Comparison of ENCODE assay signal across 1 cellular context in the genomic region with DNA sequence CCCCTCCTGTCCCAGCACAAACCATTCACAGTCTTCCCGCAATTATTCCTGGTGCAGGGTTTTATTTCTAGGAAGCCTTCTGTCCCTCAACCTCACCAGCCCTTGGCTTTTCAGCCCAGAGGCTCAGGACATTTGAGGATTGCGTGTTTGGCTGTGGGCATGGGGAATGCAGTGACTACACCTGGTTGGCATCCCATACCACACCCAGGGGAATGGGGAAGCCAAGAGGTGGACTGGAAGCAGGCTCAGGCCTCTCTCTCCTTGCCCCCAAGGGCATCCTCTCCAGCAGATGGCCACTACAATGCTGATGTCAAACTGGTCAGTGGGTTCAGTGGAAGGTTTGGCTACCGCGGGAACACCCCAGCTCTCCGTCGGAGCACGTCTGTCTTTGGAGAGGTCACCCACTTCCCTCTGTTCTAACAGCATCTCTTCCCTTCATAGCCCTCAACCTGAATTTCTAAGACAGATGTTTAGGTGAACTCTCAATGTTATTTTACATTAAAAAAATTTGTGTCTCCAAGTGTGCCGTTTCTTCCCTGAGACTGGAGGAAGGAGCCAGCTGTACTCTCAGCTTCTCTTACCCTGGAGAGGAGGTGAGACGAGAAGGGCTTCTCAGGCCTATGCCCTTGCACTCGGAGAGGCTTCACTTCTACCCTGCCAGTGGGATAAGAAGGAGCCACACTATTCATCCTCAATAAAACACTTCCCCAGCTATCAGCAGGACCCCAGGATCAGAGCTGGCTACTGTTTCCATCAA.
TF ChIP-seq lines count a peak whose summit lies in the region.

No MANE protein-coding gene starts in this region.

TF ChIP-seq in WTC11, 78 proteins besides CTCF, POLR2A, EP300 and RAD21 (continued from another document):
- TF ChIP-seq, protein P1, sequence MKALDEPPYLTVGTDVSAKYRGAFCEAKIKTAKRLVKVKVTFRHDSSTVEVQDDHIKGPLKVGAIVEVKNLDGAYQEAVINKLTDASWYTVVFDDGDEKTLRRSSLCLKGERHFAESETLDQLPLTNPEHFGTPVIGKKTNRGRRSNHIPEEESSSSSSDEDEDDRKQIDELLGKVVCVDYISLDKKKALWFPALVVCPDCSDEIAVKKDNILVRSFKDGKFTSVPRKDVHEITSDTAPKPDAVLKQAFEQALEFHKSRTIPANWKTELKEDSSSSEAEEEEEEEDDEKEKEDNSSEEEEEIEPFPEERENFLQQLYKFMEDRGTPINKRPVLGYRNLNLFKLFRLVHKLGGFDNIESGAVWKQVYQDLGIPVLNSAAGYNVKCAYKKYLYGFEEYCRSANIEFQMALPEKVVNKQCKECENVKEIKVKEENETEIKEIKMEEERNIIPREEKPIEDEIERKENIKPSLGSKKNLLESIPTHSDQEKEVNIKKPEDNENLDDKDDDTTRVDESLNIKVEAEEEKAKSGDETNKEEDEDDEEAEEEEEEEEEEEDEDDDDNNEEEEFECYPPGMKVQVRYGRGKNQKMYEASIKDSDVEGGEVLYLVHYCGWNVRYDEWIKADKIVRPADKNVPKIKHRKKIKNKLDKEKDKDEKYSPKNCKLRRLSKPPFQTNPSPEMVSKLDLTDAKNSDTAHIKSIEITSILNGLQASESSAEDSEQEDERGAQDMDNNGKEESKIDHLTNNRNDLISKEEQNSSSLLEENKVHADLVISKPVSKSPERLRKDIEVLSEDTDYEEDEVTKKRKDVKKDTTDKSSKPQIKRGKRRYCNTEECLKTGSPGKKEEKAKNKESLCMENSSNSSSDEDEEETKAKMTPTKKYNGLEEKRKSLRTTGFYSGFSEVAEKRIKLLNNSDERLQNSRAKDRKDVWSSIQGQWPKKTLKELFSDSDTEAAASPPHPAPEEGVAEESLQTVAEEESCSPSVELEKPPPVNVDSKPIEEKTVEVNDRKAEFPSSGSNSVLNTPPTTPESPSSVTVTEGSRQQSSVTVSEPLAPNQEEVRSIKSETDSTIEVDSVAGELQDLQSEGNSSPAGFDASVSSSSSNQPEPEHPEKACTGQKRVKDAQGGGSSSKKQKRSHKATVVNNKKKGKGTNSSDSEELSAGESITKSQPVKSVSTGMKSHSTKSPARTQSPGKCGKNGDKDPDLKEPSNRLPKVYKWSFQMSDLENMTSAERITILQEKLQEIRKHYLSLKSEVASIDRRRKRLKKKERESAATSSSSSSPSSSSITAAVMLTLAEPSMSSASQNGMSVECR (CRISPR knock-in tag; IDR thresholded peaks at IDR 0.05; ENCODE audit: borderline replicate concordance), result no peak
- no peak for TF ChIP-seq GABPB1 (CRISPR knock-in tag; IDR thresholded peaks at IDR 0.05)
- no peak for TF ChIP-seq MYBL2 (CRISPR knock-in tag; IDR thresholded peaks at IDR 0.05)
- no peak for TF ChIP-seq ZNF396 (CRISPR knock-in tag; IDR thresholded peaks at IDR 0.05; ENCODE audit: borderline replicate concordance)
- TF ChIP-seq PRRX2 (CRISPR knock-in tag; IDR thresholded peaks at IDR 0.05), result no peak
- TF ChIP-seq TP53 (CRISPR knock-in tag; IDR thresholded peaks at IDR 0.05), result no peak
- TF ChIP-seq GTF2I (CRISPR knock-in tag; conservative IDR thresholded peaks at IDR 0.05), result no peak
- no peak for TF ChIP-seq RELA (CRISPR knock-in tag; IDR thresholded peaks at IDR 0.05; ENCODE audit: borderline replicate concordance)
- TF ChIP-seq RORB (CRISPR knock-in tag; IDR thresholded peaks at IDR 0.05), result no peak
- TF ChIP-seq, protein P2, sequence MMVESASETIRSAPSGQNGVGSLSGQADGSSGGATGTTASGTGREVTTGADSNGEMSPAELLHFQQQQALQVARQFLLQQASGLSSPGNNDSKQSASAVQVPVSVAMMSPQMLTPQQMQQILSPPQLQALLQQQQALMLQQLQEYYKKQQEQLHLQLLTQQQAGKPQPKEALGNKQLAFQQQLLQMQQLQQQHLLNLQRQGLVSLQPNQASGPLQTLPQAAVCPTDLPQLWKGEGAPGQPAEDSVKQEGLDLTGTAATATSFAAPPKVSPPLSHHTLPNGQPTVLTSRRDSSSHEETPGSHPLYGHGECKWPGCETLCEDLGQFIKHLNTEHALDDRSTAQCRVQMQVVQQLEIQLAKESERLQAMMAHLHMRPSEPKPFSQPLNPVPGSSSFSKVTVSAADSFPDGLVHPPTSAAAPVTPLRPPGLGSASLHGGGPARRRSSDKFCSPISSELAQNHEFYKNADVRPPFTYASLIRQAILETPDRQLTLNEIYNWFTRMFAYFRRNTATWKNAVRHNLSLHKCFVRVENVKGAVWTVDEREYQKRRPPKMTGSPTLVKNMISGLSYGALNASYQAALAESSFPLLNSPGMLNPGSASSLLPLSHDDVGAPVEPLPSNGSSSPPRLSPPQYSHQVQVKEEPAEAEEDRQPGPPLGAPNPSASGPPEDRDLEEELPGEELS (CRISPR knock-in tag; IDR thresholded peaks at IDR 0.05), result no peak
- TF ChIP-seq, protein P3, sequence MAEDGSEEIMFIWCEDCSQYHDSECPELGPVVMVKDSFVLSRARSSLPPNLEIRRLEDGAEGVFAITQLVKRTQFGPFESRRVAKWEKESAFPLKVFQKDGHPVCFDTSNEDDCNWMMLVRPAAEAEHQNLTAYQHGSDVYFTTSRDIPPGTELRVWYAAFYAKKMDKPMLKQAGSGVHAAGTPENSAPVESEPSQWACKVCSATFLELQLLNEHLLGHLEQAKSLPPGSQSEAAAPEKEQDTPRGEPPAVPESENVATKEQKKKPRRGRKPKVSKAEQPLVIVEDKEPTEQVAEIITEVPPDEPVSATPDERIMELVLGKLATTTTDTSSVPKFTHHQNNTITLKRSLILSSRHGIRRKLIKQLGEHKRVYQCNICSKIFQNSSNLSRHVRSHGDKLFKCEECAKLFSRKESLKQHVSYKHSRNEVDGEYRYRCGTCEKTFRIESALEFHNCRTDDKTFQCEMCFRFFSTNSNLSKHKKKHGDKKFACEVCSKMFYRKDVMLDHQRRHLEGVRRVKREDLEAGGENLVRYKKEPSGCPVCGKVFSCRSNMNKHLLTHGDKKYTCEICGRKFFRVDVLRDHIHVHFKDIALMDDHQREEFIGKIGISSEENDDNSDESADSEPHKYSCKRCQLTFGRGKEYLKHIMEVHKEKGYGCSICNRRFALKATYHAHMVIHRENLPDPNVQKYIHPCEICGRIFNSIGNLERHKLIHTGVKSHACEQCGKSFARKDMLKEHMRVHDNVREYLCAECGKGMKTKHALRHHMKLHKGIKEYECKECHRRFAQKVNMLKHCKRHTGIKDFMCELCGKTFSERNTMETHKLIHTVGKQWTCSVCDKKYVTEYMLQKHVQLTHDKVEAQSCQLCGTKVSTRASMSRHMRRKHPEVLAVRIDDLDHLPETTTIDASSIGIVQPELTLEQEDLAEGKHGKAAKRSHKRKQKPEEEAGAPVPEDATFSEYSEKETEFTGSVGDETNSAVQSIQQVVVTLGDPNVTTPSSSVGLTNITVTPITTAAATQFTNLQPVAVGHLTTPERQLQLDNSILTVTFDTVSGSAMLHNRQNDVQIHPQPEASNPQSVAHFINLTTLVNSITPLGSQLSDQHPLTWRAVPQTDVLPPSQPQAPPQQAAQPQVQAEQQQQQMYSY (CRISPR knock-in tag; IDR thresholded peaks at IDR 0.05), result no peak
- no peak for TF ChIP-seq ZNF263 (CRISPR knock-in tag; IDR thresholded peaks at IDR 0.05; ENCODE audit: low read depth)
- TF ChIP-seq, protein P4, sequence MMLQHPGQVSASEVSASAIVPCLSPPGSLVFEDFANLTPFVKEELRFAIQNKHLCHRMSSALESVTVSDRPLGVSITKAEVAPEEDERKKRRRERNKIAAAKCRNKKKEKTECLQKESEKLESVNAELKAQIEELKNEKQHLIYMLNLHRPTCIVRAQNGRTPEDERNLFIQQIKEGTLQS (CRISPR knock-in tag; conservative IDR thresholded peaks at IDR 0.05), result no peak
